26 cellular contexts compared by ENCODE assay signal in the genomic region with DNA sequence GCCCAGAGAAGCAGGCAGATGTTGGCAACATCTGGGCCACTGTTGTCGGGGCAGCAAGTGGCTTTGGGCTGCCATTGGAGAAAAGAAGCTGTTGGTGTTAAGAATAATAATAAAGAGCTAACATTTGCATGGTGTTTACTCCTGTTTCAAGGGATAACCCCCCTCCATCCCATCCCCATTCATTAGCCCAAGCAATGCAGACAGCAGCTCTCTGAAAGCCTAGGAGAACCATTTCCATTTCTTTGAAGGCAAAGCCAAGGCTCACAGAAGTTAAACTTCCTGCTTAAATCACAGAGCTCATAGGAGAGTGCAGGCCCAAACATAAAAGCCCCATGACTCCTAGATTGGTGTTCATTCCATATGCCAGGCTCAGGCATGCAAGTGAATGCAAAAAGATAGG.
"Had no signal": no experiment of that assay in that cellular context is flagged by ENCODE, and none has a peak within 500 bp of the region (broad histone marks: within the 10 kb centered on the region; RNA-seq: fewer than 3 reads in every experiment).

No MANE protein-coding gene starts in this region.

- FAIRE-seq: endometrium, islet of Langerhans, keratinocyte had no signal

- H3K9me3 ChIP-seq: colonic mucosa, esophagus squamous epithelium, gastrocnemius medialis, heart right ventricle, left lung, lower lobe of right lung had no signal

- H3K9me3 Mint-ChIP-seq: dendritic cell treated with granulocyte-macrophage colony-stimulating factor and Interleukin-4, amounts not matched to agents 40 ng/mL and 50 ng/mL, for 4 days had no signal

- H3K4me3 Mint-ChIP-seq: dendritic cell treated with granulocyte-macrophage colony-stimulating factor and Interleukin-4, amounts not matched to agents 40 ng/mL and 50 ng/mL, for 4 days; effector memory CD8-positive, alpha-beta T cell; endodermal cell; naive thymus-derived CD4-positive, alpha-beta T cell had no signal

- DNase-seq: colonic mucosa; cortex of kidney; effector CD8-positive, alpha-beta T cell; effector memory CD8-positive, alpha-beta T cell; endodermal cell; erythroblast; esophagus squamous epithelium; foreskin fibroblast; foreskin melanocyte; gastrocnemius medialis; glutamatergic neuron; head of caudate nucleus; heart right ventricle; hippocampal formation; left cardiac atrium; left lung; left ventricle myocardium superior; lower lobe of right lung; mesendoderm; midbrain; naive thymus-derived CD4-positive, alpha-beta T cell had no signal

- H3K36me3 Mint-ChIP-seq: naive thymus-derived CD4-positive, alpha-beta T cell had no signal

- H3K27ac ChIP-seq: colonic mucosa, epithelial cell of prostate, esophagus squamous epithelium, gastrocnemius medialis, heart right ventricle, left lung, lower lobe of right lung had no signal

- H3K36me3 ChIP-seq: colonic mucosa, esophagus squamous epithelium, gastrocnemius medialis, heart right ventricle, left lung, lower lobe of right lung had no signal

- H3K27me3 Mint-ChIP-seq: dendritic cell treated with granulocyte-macrophage colony-stimulating factor and Interleukin-4, amounts not matched to agents 40 ng/mL and 50 ng/mL, for 4 days; effector memory CD8-positive, alpha-beta T cell; naive thymus-derived CD4-positive, alpha-beta T cell had no signal

- H3K4me1 ChIP-seq: colonic mucosa, esophagus squamous epithelium, gastrocnemius medialis, heart right ventricle, left lung, lower lobe of right lung had no signal

- H3K4me1 Mint-ChIP-seq: endodermal cell; naive thymus-derived CD4-positive, alpha-beta T cell had no signal

- H3K27ac Mint-ChIP-seq: dendritic cell treated with granulocyte-macrophage colony-stimulating factor and Interleukin-4, amounts not matched to agents 40 ng/mL and 50 ng/mL, for 4 days; effector memory CD8-positive, alpha-beta T cell; endodermal cell; naive thymus-derived CD4-positive, alpha-beta T cell had no signal

- H3K27me3 ChIP-seq: colonic mucosa, esophagus squamous epithelium, left lung had no signal

- H3K4me3 ChIP-seq: colonic mucosa, esophagus squamous epithelium, gastrocnemius medialis, heart right ventricle, left lung, lower lobe of right lung had no signal
